Comparison of ENCODE assay signal across 1 cellular context in genomic region chr10:58268454-58268945, GRCh38.
TF ChIP-seq lines count a peak whose summit lies in the region.

No MANE protein-coding gene starts in this region.

TF ChIP-seq in H1, 55 proteins besides CTCF, POLR2A, EP300 and RAD21:
- TF ChIP-seq SP1 (IDR thresholded peaks at IDR 0.05; ENCODE audit: low read depth, low read length) = peak; percentile 97; the same call in 1 of the 2 replicates
- TF ChIP-seq POU5F1 (IDR thresholded peaks at IDR 0.05; ENCODE audit: low read depth, low read length) = no peak
- no peak for TF ChIP-seq MAFK (IDR thresholded peaks at IDR 0.05; ENCODE audit: low read depth, low read length)
- peak; percentile 34 for TF ChIP-seq KDM4A (IDR thresholded peaks at IDR 0.05; ENCODE audit: low read depth, low read length, severe bottlenecking)
- no peak for TF ChIP-seq SIN3A (conservative IDR thresholded peaks at IDR 0.05 in 1 of 2, IDR thresholded peaks at IDR 0.05 in 1 of 2; ENCODE audit: low read depth in 1 of 2, low read length in 2 of 2)
- TF ChIP-seq PHF8 (conservative IDR thresholded peaks at IDR 0.05; ENCODE audit: low read depth, low read length) = no peak
- TF ChIP-seq RNF2 (IDR thresholded peaks at IDR 0.05; ENCODE audit: borderline replicate concordance, low read depth, low read length, missing control alignments, poor library complexity, severe bottlenecking) = no peak
- no peak for TF ChIP-seq SAP30 (IDR thresholded peaks at IDR 0.05; ENCODE audit: insufficient read depth, insufficient replicate concordance, low read length)
- no peak for TF ChIP-seq HDAC2 (IDR thresholded peaks at IDR 0.05; ENCODE audit: borderline replicate concordance in 1 of 2, low read depth in 2 of 2, low read length in 2 of 2)
- TF ChIP-seq CHD7 (IDR thresholded peaks at IDR 0.05; ENCODE audit: insufficient replicate concordance, low read length) = no peak
- TF ChIP-seq, protein P1, sequence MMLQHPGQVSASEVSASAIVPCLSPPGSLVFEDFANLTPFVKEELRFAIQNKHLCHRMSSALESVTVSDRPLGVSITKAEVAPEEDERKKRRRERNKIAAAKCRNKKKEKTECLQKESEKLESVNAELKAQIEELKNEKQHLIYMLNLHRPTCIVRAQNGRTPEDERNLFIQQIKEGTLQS (IDR thresholded peaks at IDR 0.05; ENCODE audit: insufficient read depth, low read depth, low read length) = no peak
- no peak for TF ChIP-seq POLR2AphosphoS5 (IDR thresholded peaks at IDR 0.05; ENCODE audit: low read depth, low read length)
- TF ChIP-seq TAF7 (optimal IDR thresholded peaks at IDR 0.05; ENCODE audit: borderline replicate concordance, low read depth, low read length) = no peak
- no peak for TF ChIP-seq TBP (IDR thresholded peaks at IDR 0.05; ENCODE audit: low read depth, low read length)
- no peak for TF ChIP-seq SIX5 (IDR thresholded peaks at IDR 0.05; ENCODE audit: low read depth, low read length)
- no peak for TF ChIP-seq HDAC6 (IDR thresholded peaks at IDR 0.05; ENCODE audit: low read depth, low read length)
TF ChIP-seq in H1: peak in this region for 2.
